1 cellular context compared by ENCODE assay signal in genomic region chr9:34379334-34380033, GRCh38.
A peak's percentile ranks its signal among the peaks of the same experiment; 100 is the strongest.
TF ChIP-seq lines count a peak whose summit lies in the region.

No MANE protein-coding gene starts in this region.

TF ChIP-seq in GM12878, 131 proteins besides CTCF, POLR2A, EP300 and RAD21 (continued from another document):
- TF ChIP-seq MTA2 (IDR thresholded peaks at IDR 0.05; ENCODE audit: low read depth) = no peak
- TF ChIP-seq CHD1 (IDR thresholded peaks at IDR 0.05; ENCODE audit: low read depth, low read length) = no peak
- no peak for TF ChIP-seq SREBF2 (IDR thresholded peaks at IDR 0.05; ENCODE audit: low read length)
- peak; percentile 50; the same call in 1 of the 2 replicates for TF ChIP-seq SIN3A (IDR thresholded peaks at IDR 0.05; ENCODE audit: low read depth, low read length)
- no peak for TF ChIP-seq ZNF207 (IDR thresholded peaks at IDR 0.05; ENCODE audit: borderline replicate concordance)
- TF ChIP-seq RAD51 (IDR thresholded peaks at IDR 0.05) = no peak
- TF ChIP-seq EGR1 (IDR thresholded peaks at IDR 0.05; ENCODE audit: borderline replicate concordance in 1 of 2, low read depth in 2 of 2, low read length in 2 of 2) = no peak
- no peak for TF ChIP-seq MEF2B (IDR thresholded peaks at IDR 0.05; ENCODE audit: partially characterized antibody, poor library complexity, severe bottlenecking)
- TF ChIP-seq, protein P1, sequence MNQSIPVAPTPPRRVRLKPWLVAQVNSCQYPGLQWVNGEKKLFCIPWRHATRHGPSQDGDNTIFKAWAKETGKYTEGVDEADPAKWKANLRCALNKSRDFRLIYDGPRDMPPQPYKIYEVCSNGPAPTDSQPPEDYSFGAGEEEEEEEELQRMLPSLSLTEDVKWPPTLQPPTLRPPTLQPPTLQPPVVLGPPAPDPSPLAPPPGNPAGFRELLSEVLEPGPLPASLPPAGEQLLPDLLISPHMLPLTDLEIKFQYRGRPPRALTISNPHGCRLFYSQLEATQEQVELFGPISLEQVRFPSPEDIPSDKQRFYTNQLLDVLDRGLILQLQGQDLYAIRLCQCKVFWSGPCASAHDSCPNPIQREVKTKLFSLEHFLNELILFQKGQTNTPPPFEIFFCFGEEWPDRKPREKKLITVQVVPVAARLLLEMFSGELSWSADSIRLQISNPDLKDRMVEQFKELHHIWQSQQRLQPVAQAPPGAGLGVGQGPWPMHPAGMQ (IDR thresholded peaks at IDR 0.05; ENCODE audit: borderline replicate concordance) = no peak
